In genomic region chr2:128027278-128027800, GRCh38 we compare ENCODE assay signal across 8 cellular contexts. TPM values are rescaled to one million over a fixed set of nuclear protein-coding genes. Genes with fewer than 3 reads are reported as not detected.
DNase-seq lines count a peak whose midpoint lies in the region; ATAC-seq and TF ChIP-seq lines count a peak whose summit lies in the region.

No MANE protein-coding gene starts in this region.

- peaks cover 1% of the 10 kb centered on the region for H3K36me3 Mint-ChIP-seq in activated naive CD8-positive, alpha-beta T cell treated with anti-CD3 and anti-CD28 coated beads for 36 hours
- H3K36me3 Mint-ChIP-seq in osteocyte (ENCODE audit: unreplicated experiment): peaks cover 2% of the 10 kb centered on the region

- peaks cover 5 to 10% of the 10 kb centered on the region in 2 donors for H3K4me1 ChIP-seq in thoracic aorta (ENCODE audit: control insufficient read depth in 1 of 2, low read depth in 2 of 2)

- H3K27me3 ChIP-seq in thoracic aorta (replicated peaks; ENCODE audit: insufficient read depth): no peaks in the 10 kb centered on the region

- H3K27ac Mint-ChIP-seq in activated naive CD8-positive, alpha-beta T cell treated with anti-CD3 and anti-CD28 coated beads for 36 hours: peak overlapping the region; percentile 80
- peak overlapping the region; percentile 67 for H3K27ac Mint-ChIP-seq in osteocyte (ENCODE audit: unreplicated experiment)

- no peaks in the 10 kb centered on the region for H3K36me3 ChIP-seq in thoracic aorta

- no peaks in the 10 kb centered on the region for H3K27me3 Mint-ChIP-seq in activated naive CD8-positive, alpha-beta T cell treated with anti-CD3 and anti-CD28 coated beads for 36 hours
- peaks cover 8% of the 10 kb centered on the region for H3K27me3 Mint-ChIP-seq in osteocyte (ENCODE audit: unreplicated experiment)

- H3K9me3 Mint-ChIP-seq in activated naive CD8-positive, alpha-beta T cell treated with anti-CD3 and anti-CD28 coated beads for 36 hours: no peaks in the 10 kb centered on the region
- peaks cover 7% of the 10 kb centered on the region for H3K9me3 Mint-ChIP-seq in osteocyte (ENCODE audit: unreplicated experiment)

- intact Hi-C loops in Right ventricle myocardium inferior (cut with DNase I): loop anchor here (5.0 kb wide), 2 partner anchors 35 to 140 kb away; partner anchors contain the start of gene AMMECR1L

- peak; percentile 94 for DNase-seq in NCI-H1105 (lab: John Stamatoyannopoulos, UW)
- DNase-seq in SKM-1 (lab: John Stamatoyannopoulos, UW; ENCODE audit: unreplicated experiment): peak; percentile 91
- DNase-seq in activated naive CD8-positive, alpha-beta T cell treated with anti-CD3 and anti-CD28 coated beads for 36 hours: peak; percentile 99
- DNase-seq in Right ventricle myocardium inferior (ENCODE audit: missing footprints): peak; percentile 99
- peak; percentile 100 for DNase-seq in osteocyte (ENCODE audit: extremely low spot score, unreplicated experiment)
- DNase-seq in thoracic aorta (ENCODE audit: low spot score): peak; percentile 97

- H3K9me3 ChIP-seq in thoracic aorta: no peaks in the 10 kb centered on the region

- TF ChIP-seq CTCF in osteocyte (IDR thresholded peaks at IDR 0.05) (no peak), thoracic aorta (IDR thresholded peaks at IDR 0.05) (no peak)

- H3K4me3 ChIP-seq in GM08714 (ENCODE audit: low read length) (peak overlapping the region; percentile 70; the same call in 1 of the 2 replicates), thoracic aorta (peak overlapping the region; percentile 100)

- H3K27ac ChIP-seq in thoracic aorta: peak overlapping the region; percentile 92 to 96

- H3K4me3 Mint-ChIP-seq in activated naive CD8-positive, alpha-beta T cell treated with anti-CD3 and anti-CD28 coated beads for 36 hours: peak overlapping the region; percentile 73
- peak overlapping the region; percentile 78 for H3K4me3 Mint-ChIP-seq in osteocyte (ENCODE audit: unreplicated experiment)

- H3K4me1 Mint-ChIP-seq in activated naive CD8-positive, alpha-beta T cell treated with anti-CD3 and anti-CD28 coated beads for 36 hours: peaks cover 22% of the 10 kb centered on the region
- peaks cover 14% of the 10 kb centered on the region for H3K4me1 Mint-ChIP-seq in osteocyte (ENCODE audit: unreplicated experiment)

- ATAC-seq in HG02678 (IDR thresholded peaks at IDR 0.05; ENCODE audit: unreplicated experiment): peak; percentile 78
- peak; percentile 94 for ATAC-seq in Right ventricle myocardium inferior
- ATAC-seq in thoracic aorta (ENCODE audit: insufficient number of reproducible peaks, low FRiP score, low read depth): peak; percentile 67

RNA-seq across cellular contexts. Expression of gene SAP130, which starts 0.5 kb away (rescaled TPM):
- 10 to 100 TPM; 24.4 to 26.7 TPM for total RNA-seq in activated naive CD8-positive, alpha-beta T cell treated with anti-CD3 and anti-CD28 coated beads for 36 hours
- total RNA-seq in Right ventricle myocardium inferior (13.9 TPM), osteocyte (23.6 and 24.9 TPM in 2 replicates), thoracic aorta (10 to 100 TPM in 1 of 2 donors, 1 to 10 TPM in 1; 8.7 to 24.3 TPM)

Comparison
In these comparisons a context has a peak if more than half of its experiments do, and no peak if none do; other contexts are left out.
1. Peak in every context shown above with its lines: DNase-seq, ATAC-seq, H3K4me3 ChIP-seq and H3K27ac ChIP-seq.